24 cellular contexts compared by ENCODE assay signal in genomic region chr2:56239030-56239429, GRCh38. TPM values are rescaled to one million over a fixed set of nuclear protein-coding genes. Genes with fewer than 3 reads are reported as not detected.
"Had no signal": no experiment of that assay in that cellular context is flagged by ENCODE, and none has a peak within 500 bp of the region (broad histone marks: within the 10 kb centered on the region; RNA-seq: fewer than 3 reads in every experiment).

No MANE protein-coding gene starts in this region.

- H3K27ac ChIP-seq: colonic mucosa, epithelial cell of prostate, gastrocnemius medialis, lower lobe of right lung, ovary, psoas muscle had no signal

- H3K4me3 ChIP-seq: colonic mucosa, gastrocnemius medialis, lower lobe of right lung, ovary, psoas muscle, smooth muscle cell, thyroid gland had no signal

- DNase-seq: effector CD8-positive, alpha-beta T cell; endodermal cell; gastrocnemius medialis; head of caudate nucleus; left ventricle myocardium superior; lower lobe of right lung; naive thymus-derived CD8-positive, alpha-beta T cell; nephron progenitor cell; nucleus accumbens; ovary; posterior cingulate gyrus; psoas muscle; right cardiac atrium; stimulated activated CD4-positive, alpha-beta T cell treated with anti-CD3 and anti-CD28 coated beads, Interleukin-12 subunit alpha, Interleukin-12 subunit beta, amount 100 ng/mL, for 4 hours; stimulated activated CD4-positive, alpha-beta T cell treated with anti-CD3 and anti-CD28 coated beads, Interleukin-1b, Interleukin-23, amount 100 ng/mL, for 48 hours; stimulated activated CD4-positive, alpha-beta T cell treated with anti-CD3 and anti-CD28 coated beads, Interleukin-4, amount 100 ng/mL, for 1 hour; stimulated activated CD8-positive, alpha-beta memory T cell treated with anti-CD3 and anti-CD28 coated beads, Interleukin-4, amount 100 ng/mL, for 48 hours; stimulated activated naive CD4-positive, alpha-beta T cell; stimulated activated naive CD8-positive, alpha-beta T cell treated with anti-CD3 and anti-CD28 coated beads, Interleukin-15, amount 100 ng/mL, for 72 hours; thyroid gland; trophoblast cell had no signal

- H3K4me1 ChIP-seq: colonic mucosa, lower lobe of right lung, psoas muscle had no signal

- H3K9me3 ChIP-seq: colonic mucosa, gastrocnemius medialis, lower lobe of right lung, ovary, thyroid gland had no signal

- H3K36me3 ChIP-seq: colonic mucosa, gastrocnemius medialis, lower lobe of right lung, ovary, thyroid gland had no signal

RNA-seq across cellular contexts. Expression of gene CCDC85A, which starts 55.2 kb away (rescaled TPM):
- total RNA-seq: naive thymus-derived CD8-positive, alpha-beta T cell had no signal
